In genomic region chr4:179130122-179130714, GRCh38 we compare ENCODE assay signal across 25 cellular contexts.
"Had no signal": no experiment of that assay in that cellular context is flagged by ENCODE, and none has a peak within 500 bp of the region (broad histone marks: within the 10 kb centered on the region; RNA-seq: fewer than 3 reads in every experiment).

No MANE protein-coding gene starts in this region.

- H3K36me3 Mint-ChIP-seq: activated naive CD4-positive, alpha-beta T cell treated with anti-CD3 and anti-CD28 coated beads, Interleukin-2, amount 50 U/mL, for 24 hours; WTC11 had no signal

- H3K9me3 Mint-ChIP-seq: activated naive CD4-positive, alpha-beta T cell treated with anti-CD3 and anti-CD28 coated beads, Interleukin-2, amount 50 U/mL, for 24 hours; WTC11 had no signal

- H3K4me1 ChIP-seq: ascending aorta, SJSA1 had no signal

- H3K27ac Mint-ChIP-seq: activated CD8-positive, alpha-beta T cell treated with anti-CD3 and anti-CD28 coated beads, Interleukin-2, amount 10 ng/mL, durations not matched to agents 7 days and 5 days; activated naive CD4-positive, alpha-beta T cell treated with anti-CD3 and anti-CD28 coated beads, Interleukin-2, amount 50 U/mL, for 24 hours; T-helper 2 cell treated with Interferon-gamma antibody and Interleukin-4, amounts not matched to agents 5 μg/mL and 100 μg/mL, for 36 hours; WTC11 had no signal

- ATAC-seq: activated CD8-positive, alpha-beta T cell treated with anti-CD3 and anti-CD28 coated beads, Interleukin-2, amount 10 ng/mL, durations not matched to agents 7 days and 5 days; body of pancreas; PC-3; SK-N-SH treated with all-trans-retinoic acid at 6 μM for 48 hours; WTC11 had no signal

- H3K9me3 ChIP-seq: ascending aorta, body of pancreas, SJSA1 had no signal

- H3K36me3 ChIP-seq: ascending aorta, SJSA1 had no signal

- H3K4me3 ChIP-seq: ascending aorta, body of pancreas, coronary artery, SJSA1 had no signal

- H3K27me3 ChIP-seq: ascending aorta, body of pancreas, SJSA1 had no signal

- DNase-seq: activated CD4-positive, alpha-beta T cell treated with anti-CD3 and anti-CD28 coated beads for 48 hours; activated CD4-positive, alpha-beta T cell treated with anti-CD3 and anti-CD28 coated beads, Interleukin-2, amount 50 U/mL, for 4 hours; activated CD4-positive, CD25-positive, alpha-beta regulatory T cell treated with anti-CD3 and anti-CD28 coated beads, Interleukin-2, amount 50 U/mL, for 72 hours; activated CD8-positive, alpha-beta memory T cell treated with anti-CD3 and anti-CD28 coated beads, Interleukin-2, amount 50 U/mL, for 48 hours; activated CD8-positive, alpha-beta T cell treated with anti-CD3 and anti-CD28 coated beads, Interleukin-2, amount 10 ng/mL, durations not matched to agents 7 days and 5 days; activated T-cell treated with anti-CD3 and anti-CD28 coated beads, Interleukin-2, amount 50 U/mL, for 1 hour; body of pancreas; central memory CD4-positive, alpha-beta T cell; NCI-H1092; NCI-H1417 treated with DMSO at 0.1 percent for 48 hours; NCI-H1694 treated with DMSO at 0.1 percent for 48 hours; NCI-H2081; NCI-H446; NCI-H524; NK-92 treated with Interleukin-12 subunit alpha and Interleukin-12 subunit beta, amount 100 ng/mL, for 24 hours; PC-3; SHP77; SW 1271 had no signal

- H3K27me3 Mint-ChIP-seq: activated naive CD4-positive, alpha-beta T cell treated with anti-CD3 and anti-CD28 coated beads, Interleukin-2, amount 50 U/mL, for 24 hours had no signal

- H3K4me1 Mint-ChIP-seq: activated naive CD4-positive, alpha-beta T cell treated with anti-CD3 and anti-CD28 coated beads, Interleukin-2, amount 50 U/mL, for 24 hours had no signal

- H3K27ac ChIP-seq: ascending aorta, body of pancreas, coronary artery, SJSA1 had no signal

- H3K4me3 Mint-ChIP-seq: activated CD8-positive, alpha-beta T cell treated with anti-CD3 and anti-CD28 coated beads, Interleukin-2, amount 10 ng/mL, durations not matched to agents 7 days and 5 days; activated naive CD4-positive, alpha-beta T cell treated with anti-CD3 and anti-CD28 coated beads, Interleukin-2, amount 50 U/mL, for 24 hours; T-helper 2 cell treated with Interferon-gamma antibody and Interleukin-4, amounts not matched to agents 5 μg/mL and 100 μg/mL, for 36 hours; WTC11 had no signal
